Comparison of ENCODE assay signal across 5 cellular contexts in the genomic region with DNA sequence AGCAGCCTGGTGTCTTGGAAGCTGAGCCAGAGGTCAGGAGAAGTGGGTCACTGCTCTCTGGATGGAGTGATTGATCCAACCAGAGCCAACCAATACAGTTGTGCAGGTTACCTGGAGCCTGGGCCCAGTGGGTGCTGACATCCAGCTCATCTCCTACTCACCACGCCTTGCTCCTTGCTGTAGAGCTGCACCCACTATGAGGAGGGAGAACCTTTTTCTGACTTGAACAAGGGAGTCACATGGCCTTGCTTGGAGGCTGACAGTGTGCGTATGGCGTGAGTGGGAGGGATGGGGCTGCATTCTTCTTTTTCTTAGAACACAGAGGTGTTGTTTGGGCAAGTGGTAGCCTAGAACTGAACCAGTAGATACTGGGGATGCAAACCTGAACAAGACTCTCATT.
"Had no signal": no experiment of that assay in that cellular context is flagged by ENCODE, and none has a peak within 500 bp of the region (broad histone marks: within the 10 kb centered on the region; RNA-seq: fewer than 3 reads in every experiment).

No MANE protein-coding gene starts in this region.

- H3K4me1 ChIP-seq: HAP-1 had no signal

- DNase-seq: GM23248, GOT3, H7 had no signal

- H3K27ac ChIP-seq: GM23248 had no signal

- H3K36me3 ChIP-seq: HAP-1 had no signal

- H3K4me3 ChIP-seq: GM23248, HAP-1, K562 had no signal

- H3K9me3 ChIP-seq: HAP-1 had no signal
